In the genomic region with DNA sequence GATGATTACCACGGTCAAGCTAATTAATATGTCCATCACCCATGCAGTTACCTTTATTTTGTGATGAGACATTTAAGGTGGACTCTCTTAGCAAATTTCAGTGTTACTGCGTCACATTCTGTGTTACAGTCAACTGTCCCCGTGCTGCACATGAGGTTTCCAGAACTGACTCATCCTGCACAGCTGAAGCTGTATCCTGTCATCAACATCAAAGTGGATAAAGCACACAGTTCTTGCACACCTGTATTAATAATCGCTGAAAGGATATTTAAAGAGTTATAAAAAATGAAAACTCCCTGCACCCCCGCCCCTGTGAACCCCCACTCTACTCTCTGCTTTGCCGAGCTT, we compare ENCODE assay signal across 20 cellular contexts. TPM values are rescaled to one million over a fixed set of nuclear protein-coding genes. Genes with fewer than 3 reads are reported as not detected.
DNase-seq lines count a peak whose midpoint lies in the region; ATAC-seq and TF ChIP-seq lines count a peak whose summit lies in the region.
"Had no signal": no experiment of that assay in that cellular context is flagged by ENCODE, and none has a peak within 500 bp of the region (broad histone marks: within the 10 kb centered on the region; RNA-seq: fewer than 3 reads in every experiment).

No MANE protein-coding gene starts in this region.

- DNase-seq in activated CD4-positive, alpha-beta T cell treated with anti-CD3 and anti-CD28 coated beads, Interleukin-2, amount 50 U/mL, for 4 hours = peak; percentile 21 to 34
- DNase-seq in central memory CD8-positive, alpha-beta T cell (ENCODE audit: low spot score in 2 of 2) = no peak
- DNase-seq in HK-2 (ENCODE audit: unreplicated experiment) = no peak
- DNase-seq in HT-29 (ENCODE audit: low spot score) = no peak
- DNase-seq in endothelial cell (ENCODE audit: low spot score) = no peak
- DNase-seq: activated CD8-positive, alpha-beta memory T cell treated with anti-CD3 and anti-CD28 coated beads, Interleukin-2, amount 50 U/mL, for 48 hours; aorta; colonic mucosa; psoas muscle; SJCRH30; upper lobe of right lung had no signal

- H3K4me1 Mint-ChIP-seq in central memory CD8-positive, alpha-beta T cell = peaks cover 5% of the 10 kb centered on the region
- H3K4me1 Mint-ChIP-seq in endothelial cell (ENCODE audit: unreplicated experiment) = no peaks in the 10 kb centered on the region

- H3K36me3 ChIP-seq in HEK293 (ENCODE audit: control insufficient read depth in 2 of 2, insufficient read depth in 1 of 2, low read length in 2 of 2) = no peaks in the 10 kb centered on the region
- H3K36me3 ChIP-seq: colonic mucosa, MG63, SJCRH30, upper lobe of right lung had no signal

- no peak overlapping the region for H3K4me3 ChIP-seq in HEK293 (ENCODE audit: low read depth, low read length)
- H3K4me3 ChIP-seq: colonic mucosa, MG63, psoas muscle, SJCRH30, upper lobe of right lung had no signal

- H3K9me3 Mint-ChIP-seq in central memory CD8-positive, alpha-beta T cell = peaks cover 19% of the 10 kb centered on the region
- no peaks in the 10 kb centered on the region for H3K9me3 Mint-ChIP-seq in endothelial cell (ENCODE audit: unreplicated experiment)

- CTCF ChIA-PET in HEK293 (lab: Yijun Ruan, JAX) = interaction anchor here (1.7 kb wide), 1 partner anchor 13 kb away, joined by 7 read pairs; no protein-coding TSS in a partner anchor

- TF ChIP-seq CTCF in 22Rv1 (IDR thresholded peaks at IDR 0.05) (no peak), HEK293 (tag by site-specific recombination; IDR thresholded peaks at IDR 0.05) (no peak), endothelial cell (IDR thresholded peaks at IDR 0.05; ENCODE audit: unreplicated experiment) (no peak)

- H3K4me3 Mint-ChIP-seq in central memory CD8-positive, alpha-beta T cell = no peak overlapping the region
- H3K4me3 Mint-ChIP-seq in endothelial cell (ENCODE audit: unreplicated experiment) = no peak overlapping the region
- H3K4me3 Mint-ChIP-seq: natural killer cell treated with Interleukin-12 subunit alpha and Interleukin-12 subunit beta and Interleukin-15 and Interleukin-18, amount 100 ng/mL, for 72 hours had no signal

- ATAC-seq in central memory CD8-positive, alpha-beta T cell (replicated peaks; ENCODE audit: extremely low read depth, poor library complexity, severe bottlenecking) = peak; percentile 54
- ATAC-seq in HG02763 (IDR thresholded peaks at IDR 0.05; ENCODE audit: unreplicated experiment) = no peak
- ATAC-seq: psoas muscle, upper lobe of right lung had no signal

- H3K27ac ChIP-seq in 22Rv1 (peak overlapping the region; percentile 44), HEK293 (ENCODE audit: extremely low read depth, low read depth, low read length) (no peak overlapping the region)
- H3K27ac ChIP-seq: colonic mucosa, psoas muscle, SJCRH30, upper lobe of right lung had no signal

- H3K9me3 ChIP-seq in HEK293 (ENCODE audit: control insufficient read depth, insufficient read depth, low read depth, low read length) = peaks cover 2% of the 10 kb centered on the region; the same call in 1 of the 2 replicates
- H3K9me3 ChIP-seq: colonic mucosa, SJCRH30 had no signal

- no peaks in the 10 kb centered on the region for H3K36me3 Mint-ChIP-seq in central memory CD8-positive, alpha-beta T cell (ENCODE audit: insufficient read depth)
- H3K36me3 Mint-ChIP-seq in endothelial cell (ENCODE audit: low read depth, unreplicated experiment) = peaks cover 4% of the 10 kb centered on the region

- H3K27me3 Mint-ChIP-seq in central memory CD8-positive, alpha-beta T cell = peaks cover 59% of the 10 kb centered on the region
- H3K27me3 Mint-ChIP-seq in endothelial cell (ENCODE audit: unreplicated experiment) = peaks cover 6% of the 10 kb centered on the region

- POLR2A ChIA-PET in HEK293 (lab: Yijun Ruan, JAX) = no interaction called here

- no peaks in the 10 kb centered on the region for H3K4me1 ChIP-seq in HEK293 (ENCODE audit: control insufficient read depth, insufficient read depth, low read length)
- H3K4me1 ChIP-seq: colonic mucosa, psoas muscle, SJCRH30, upper lobe of right lung had no signal

- no peak overlapping the region for H3K27ac Mint-ChIP-seq in central memory CD8-positive, alpha-beta T cell (ENCODE audit: low read depth)
- no peak overlapping the region for H3K27ac Mint-ChIP-seq in endothelial cell (ENCODE audit: unreplicated experiment)
- H3K27ac Mint-ChIP-seq: natural killer cell treated with Interleukin-12 subunit alpha and Interleukin-12 subunit beta and Interleukin-15 and Interleukin-18, amount 100 ng/mL, for 72 hours had no signal

TF ChIP-seq in HEK293, 187 proteins besides CTCF, POLR2A, EP300 and RAD21 (continues in another document):
- TF ChIP-seq PRDM2 (tag by site-specific recombination; IDR thresholded peaks at IDR 0.05; ENCODE audit: borderline replicate concordance) = no peak
- TF ChIP-seq SP7 (tag by site-specific recombination; IDR thresholded peaks at IDR 0.05) = 0 out of 2 replicates have a peak, but pooled peaks have one; percentile 14
- TF ChIP-seq, protein P1, sequence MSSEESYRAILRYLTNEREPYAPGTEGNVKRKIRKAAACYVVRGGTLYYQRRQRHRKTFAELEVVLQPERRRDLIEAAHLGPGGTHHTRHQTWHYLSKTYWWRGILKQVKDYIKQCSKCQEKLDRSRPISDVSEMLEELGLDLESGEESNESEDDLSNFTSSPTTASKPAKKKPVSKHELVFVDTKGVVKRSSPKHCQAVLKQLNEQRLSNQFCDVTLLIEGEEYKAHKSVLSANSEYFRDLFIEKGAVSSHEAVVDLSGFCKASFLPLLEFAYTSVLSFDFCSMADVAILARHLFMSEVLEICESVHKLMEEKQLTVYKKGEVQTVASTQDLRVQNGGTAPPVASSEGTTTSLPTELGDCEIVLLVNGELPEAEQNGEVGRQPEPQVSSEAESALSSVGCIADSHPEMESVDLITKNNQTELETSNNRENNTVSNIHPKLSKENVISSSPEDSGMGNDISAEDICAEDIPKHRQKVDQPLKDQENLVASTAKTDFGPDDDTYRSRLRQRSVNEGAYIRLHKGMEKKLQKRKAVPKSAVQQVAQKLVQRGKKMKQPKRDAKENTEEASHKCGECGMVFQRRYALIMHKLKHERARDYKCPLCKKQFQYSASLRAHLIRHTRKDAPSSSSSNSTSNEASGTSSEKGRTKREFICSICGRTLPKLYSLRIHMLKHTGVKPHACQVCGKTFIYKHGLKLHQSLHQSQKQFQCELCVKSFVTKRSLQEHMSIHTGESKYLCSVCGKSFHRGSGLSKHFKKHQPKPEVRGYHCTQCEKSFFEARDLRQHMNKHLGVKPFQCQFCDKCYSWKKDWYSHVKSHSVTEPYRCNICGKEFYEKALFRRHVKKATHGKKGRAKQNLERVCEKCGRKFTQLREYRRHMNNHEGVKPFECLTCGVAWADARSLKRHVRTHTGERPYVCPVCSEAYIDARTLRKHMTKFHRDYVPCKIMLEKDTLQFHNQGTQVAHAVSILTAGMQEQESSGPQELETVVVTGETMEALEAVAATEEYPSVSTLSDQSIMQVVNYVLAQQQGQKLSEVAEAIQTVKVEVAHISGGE (tag by site-specific recombination; conservative IDR thresholded peaks at IDR 0.05; ENCODE audit: low read depth) = peak; percentile 94
- TF ChIP-seq OSR2 (tag by site-specific recombination; IDR thresholded peaks at IDR 0.05) = no peak
- TF ChIP-seq ZIC2 (tag by site-specific recombination; IDR thresholded peaks at IDR 0.05) = no peak

RNA-seq across cellular contexts. Expression of gene KRTAP10-5, which starts 3.4 kb away (rescaled TPM):
- total RNA-seq in HT-29 (2014; rRNA removed; shearing (Covaris generic)) = not detected in 2 replicates
- total RNA-seq in endothelial cell (ENCODE audit: unreplicated experiment) = not detected
- total RNA-seq: aorta; colonic mucosa; epithelial cell of proximal tubule; glomerular endothelial cell; HT1080; lung microvascular endothelial cell; natural killer cell treated with Interleukin-12 subunit alpha and Interleukin-12 subunit beta and Interleukin-15 and Interleukin-18, amount 100 ng/mL, for 72 hours; psoas muscle; SJCRH30; upper lobe of right lung had no signal

RNA-seq across cellular contexts. Expression of gene KRTAP10-6, which starts 8.5 kb away (rescaled TPM):
- total RNA-seq in HT-29 (2014; rRNA removed; shearing (Covaris generic)) = not detected in 2 replicates
- total RNA-seq in endothelial cell (ENCODE audit: unreplicated experiment) = not detected
- total RNA-seq: aorta; colonic mucosa; epithelial cell of proximal tubule; glomerular endothelial cell; HT1080; lung microvascular endothelial cell; natural killer cell treated with Interleukin-12 subunit alpha and Interleukin-12 subunit beta and Interleukin-15 and Interleukin-18, amount 100 ng/mL, for 72 hours; psoas muscle; SJCRH30; upper lobe of right lung had no signal

RNA-seq across cellular contexts. Expression of gene KRTAP10-4, which starts 10.2 kb away (rescaled TPM):
- not detected in 2 replicates for total RNA-seq in HT-29 (2014; rRNA removed; shearing (Covaris generic))
- not detected for total RNA-seq in endothelial cell (ENCODE audit: unreplicated experiment)
- total RNA-seq: aorta; colonic mucosa; epithelial cell of proximal tubule; glomerular endothelial cell; HT1080; lung microvascular endothelial cell; natural killer cell treated with Interleukin-12 subunit alpha and Interleukin-12 subunit beta and Interleukin-15 and Interleukin-18, amount 100 ng/mL, for 72 hours; psoas muscle; SJCRH30; upper lobe of right lung had no signal

RNA-seq across cellular contexts. Expression of gene KRTAP10-7, which starts 16.6 kb away (rescaled TPM):
- total RNA-seq in HT-29 (2014; rRNA removed; shearing (Covaris generic)) = not detected in 2 replicates
- not detected for total RNA-seq in endothelial cell (ENCODE audit: unreplicated experiment)
- total RNA-seq: aorta; colonic mucosa; epithelial cell of proximal tubule; glomerular endothelial cell; HT1080; lung microvascular endothelial cell; natural killer cell treated with Interleukin-12 subunit alpha and Interleukin-12 subunit beta and Interleukin-15 and Interleukin-18, amount 100 ng/mL, for 72 hours; psoas muscle; SJCRH30; upper lobe of right lung had no signal

RNA-seq across cellular contexts. Expression of gene KRTAP10-3, which starts 25.2 kb away (rescaled TPM):
- not detected in 2 replicates for total RNA-seq in HT-29 (2014; rRNA removed; shearing (Covaris generic))
- total RNA-seq in endothelial cell (ENCODE audit: unreplicated experiment) = not detected
- total RNA-seq: aorta; colonic mucosa; epithelial cell of proximal tubule; glomerular endothelial cell; HT1080; lung microvascular endothelial cell; natural killer cell treated with Interleukin-12 subunit alpha and Interleukin-12 subunit beta and Interleukin-15 and Interleukin-18, amount 100 ng/mL, for 72 hours; psoas muscle; SJCRH30; upper lobe of right lung had no signal

Comparison
In these comparisons a context has a peak if more than half of its experiments do, and no peak if none do; other contexts are left out.
1. DNase-seq: peak in activated CD4-positive, alpha-beta T cell treated with anti-CD3 and anti-CD28 coated beads, Interleukin-2, amount 50 U/mL, for 4 hours (2 of 2); none in central memory CD8-positive, alpha-beta T cell (0 of 2), HK-2 (single experiment), HT-29 (single experiment) and endothelial cell (single experiment).